ENCODE assay signal across 11 cellular contexts in genomic region chr1:164644774-164645634, GRCh38.
DNase-seq lines count a peak whose midpoint lies in the region; ATAC-seq and TF ChIP-seq lines count a peak whose summit lies in the region.
"Had no signal": no experiment of that assay in that cellular context is flagged by ENCODE, and none has a peak within 500 bp of the region (broad histone marks: within the 10 kb centered on the region; RNA-seq: fewer than 3 reads in every experiment).

No MANE protein-coding gene starts in this region.

- no peak overlapping the region for H3K27ac Mint-ChIP-seq in activated naive CD8-positive, alpha-beta T cell treated with anti-CD3 and anti-CD28 coated beads for 36 hours
- H3K27ac Mint-ChIP-seq in activated T-helper 2 cell treated with anti-CD3 and anti-CD28 coated beads, Interferon-gamma antibody, Interleukin-2, Interleukin-4, amounts not matched to agents 10 μg/mL and 5 μg/mL and 100 μg/mL, durations not matched to agents 14 hours and 24 hours and 36 hours = no peak overlapping the region

- no peak for TF ChIP-seq CTCF in AG10803 (conservative IDR thresholded peaks at IDR 0.05; ENCODE audit: low read length)
- TF ChIP-seq CTCF in mammary epithelial cell (conservative IDR thresholded peaks at IDR 0.05 in 1 of 2, IDR thresholded peaks at IDR 0.05 in 1 of 2; ENCODE audit: extremely low read depth in 1 of 2, insufficient read depth in 1 of 2, low read depth in 1 of 2, low read length in 2 of 2) = no peak

- no peak overlapping the region for H3K4me2 ChIP-seq in mammary epithelial cell (ENCODE audit: insufficient read depth, low read depth, low read length)

- no peak overlapping the region for H2AFZ ChIP-seq in mammary epithelial cell (ENCODE audit: low read depth, low read length)

- H3K79me2 ChIP-seq in mammary epithelial cell (ENCODE audit: insufficient read depth, low read length) = no peaks in the 10 kb centered on the region

- in situ Hi-C loops in mammary epithelial cell (cut with MboI; ENCODE audit: low sequenced_read_pairs in 2 of 2) = no loop called here

- no peaks in the 10 kb centered on the region for H3K27me3 Mint-ChIP-seq in activated naive CD8-positive, alpha-beta T cell treated with anti-CD3 and anti-CD28 coated beads for 36 hours
- no peaks in the 10 kb centered on the region for H3K27me3 Mint-ChIP-seq in activated T-helper 2 cell treated with anti-CD3 and anti-CD28 coated beads, Interferon-gamma antibody, Interleukin-2, Interleukin-4, amounts not matched to agents 10 μg/mL and 5 μg/mL and 100 μg/mL, durations not matched to agents 14 hours and 24 hours and 36 hours (ENCODE audit: low read depth)

- peak; percentile 49 for DNase-seq in AG10803 (ENCODE audit: low read depth)
- peak; percentile 56 for DNase-seq in NCI-H146 (lab: John Stamatoyannopoulos, UW)
- DNase-seq in mammary epithelial cell = peak; percentile 32
- DNase-seq in myocyte (ENCODE audit: low read depth) = peak; percentile 28
- DNase-seq in activated naive CD8-positive, alpha-beta T cell treated with anti-CD3 and anti-CD28 coated beads for 36 hours = no peak
- no peak for DNase-seq in activated T-helper 2 cell treated with anti-CD3 and anti-CD28 coated beads, Interferon-gamma antibody, Interleukin-2, Interleukin-4, amounts not matched to agents 10 μg/mL and 5 μg/mL and 100 μg/mL, durations not matched to agents 14 hours and 24 hours and 36 hours (ENCODE audit: low spot score)
- DNase-seq: activated CD4-positive, alpha-beta T cell treated with anti-CD3 and anti-CD28 coated beads, Interleukin-2, amount 50 U/mL, for 1 hour; central memory CD4-positive, alpha-beta T cell; right cardiac atrium had no signal

- no peak overlapping the region for H3K4me3 Mint-ChIP-seq in activated naive CD8-positive, alpha-beta T cell treated with anti-CD3 and anti-CD28 coated beads for 36 hours
- no peak overlapping the region for H3K4me3 Mint-ChIP-seq in activated T-helper 2 cell treated with anti-CD3 and anti-CD28 coated beads, Interferon-gamma antibody, Interleukin-2, Interleukin-4, amounts not matched to agents 10 μg/mL and 5 μg/mL and 100 μg/mL, durations not matched to agents 14 hours and 24 hours and 36 hours (ENCODE audit: low read depth)

- no peaks in the 10 kb centered on the region for H3K9me3 ChIP-seq in mammary epithelial cell (replicated peaks; ENCODE audit: insufficient read depth, low read length)

- H3K36me3 Mint-ChIP-seq in activated naive CD8-positive, alpha-beta T cell treated with anti-CD3 and anti-CD28 coated beads for 36 hours = no peaks in the 10 kb centered on the region
- H3K36me3 Mint-ChIP-seq in activated T-helper 2 cell treated with anti-CD3 and anti-CD28 coated beads, Interferon-gamma antibody, Interleukin-2, Interleukin-4, amounts not matched to agents 10 μg/mL and 5 μg/mL and 100 μg/mL, durations not matched to agents 14 hours and 24 hours and 36 hours (ENCODE audit: low read depth) = no peaks in the 10 kb centered on the region

- H3K4me3 ChIP-seq in AG10803 (ENCODE audit: low read length) (no peak overlapping the region), mammary epithelial cell (replicated peaks in 1 of 3; ENCODE audit: insufficient read depth in 1 of 3, low read depth in 2 of 3, low read length in 3 of 3) (no peak overlapping the region)

- BruUV-seq in mammary epithelial cell (replicated peaks; lab: Mats Ljungman, UMichigan) = no TSS peak

- WGBS in mammary epithelial cell (ENCODE audit: low coverage, missing lambda C conversion rate) = 30% methylated on average over 6 of the region's 6 CpGs

- peaks cover 7% of the 10 kb centered on the region for H3K4me1 ChIP-seq in mammary epithelial cell (ENCODE audit: insufficient read depth, low read length)

- intact Hi-C loops in mammary epithelial cell (cut with micrococcal nuclease) = no loop called here
- intact Hi-C loops in activated T-helper 2 cell treated with anti-CD3 and anti-CD28 coated beads, Interferon-gamma antibody, Interleukin-2, Interleukin-4, amounts not matched to agents 10 μg/mL and 5 μg/mL and 100 μg/mL, durations not matched to agents 14 hours and 24 hours and 36 hours (cut with micrococcal nuclease) = no loop called here

- H3K4me1 Mint-ChIP-seq in activated naive CD8-positive, alpha-beta T cell treated with anti-CD3 and anti-CD28 coated beads for 36 hours = no peaks in the 10 kb centered on the region
- H3K4me1 Mint-ChIP-seq in activated T-helper 2 cell treated with anti-CD3 and anti-CD28 coated beads, Interferon-gamma antibody, Interleukin-2, Interleukin-4, amounts not matched to agents 10 μg/mL and 5 μg/mL and 100 μg/mL, durations not matched to agents 14 hours and 24 hours and 36 hours (ENCODE audit: low read depth) = no peaks in the 10 kb centered on the region

- no peak overlapping the region for H3K27ac ChIP-seq in mammary epithelial cell (ENCODE audit: insufficient read depth, low read depth, low read length)

- no peaks in the 10 kb centered on the region for H4K20me1 ChIP-seq in mammary epithelial cell (ENCODE audit: insufficient read depth, low read length)

- CTCF ChIA-PET in mammary epithelial cell (lab: Charles Lee; ENCODE audit: low non-redundant PET) = no interaction called here

- ATAC-seq in GM18873 (IDR thresholded peaks at IDR 0.05; ENCODE audit: low FRiP score, unreplicated experiment) (no peak), HG03196 (IDR thresholded peaks at IDR 0.05; ENCODE audit: unreplicated experiment) (no peak)

- dilution Hi-C loops in mammary epithelial cell (cut with HindIII; ENCODE audit: low sequenced_read_pairs) = no loop called here

- H3K9ac ChIP-seq in mammary epithelial cell (ENCODE audit: insufficient read depth, low read length) = no peak overlapping the region

- no peaks in the 10 kb centered on the region for H3K36me3 ChIP-seq in mammary epithelial cell (ENCODE audit: insufficient read depth, low read length)

- no peaks in the 10 kb centered on the region for H3K27me3 ChIP-seq in mammary epithelial cell (ENCODE audit: insufficient read depth, low read length)

- H3K9me3 Mint-ChIP-seq in activated naive CD8-positive, alpha-beta T cell treated with anti-CD3 and anti-CD28 coated beads for 36 hours = no peaks in the 10 kb centered on the region
- no peaks in the 10 kb centered on the region for H3K9me3 Mint-ChIP-seq in activated T-helper 2 cell treated with anti-CD3 and anti-CD28 coated beads, Interferon-gamma antibody, Interleukin-2, Interleukin-4, amounts not matched to agents 10 μg/mL and 5 μg/mL and 100 μg/mL, durations not matched to agents 14 hours and 24 hours and 36 hours

Comparison
In these comparisons a context has a peak if more than half of its experiments do, and no peak if none do; other contexts are left out.
1. DNase-seq: peak in AG10803 (single experiment), NCI-H146 (single experiment), mammary epithelial cell (single experiment) and myocyte (single experiment); none in activated naive CD8-positive, alpha-beta T cell treated with anti-CD3 and anti-CD28 coated beads for 36 hours (single experiment) and activated T-helper 2 cell treated with anti-CD3 and anti-CD28 coated beads, Interferon-gamma antibody, Interleukin-2, Interleukin-4, amounts not matched to agents 10 μg/mL and 5 μg/mL and 100 μg/mL, durations not matched to agents 14 hours and 24 hours and 36 hours (single experiment).